ENCODE assay signal across 8 cellular contexts in genomic region chr15:31236184-31237041, GRCh38.
DNase-seq lines count a peak whose midpoint lies in the region; ATAC-seq, FAIRE-seq and TF ChIP-seq lines count a peak whose summit lies in the region.

No MANE protein-coding gene starts in this region.

- peak overlapping the region; percentile 76; the same call in 1 of the 2 replicates for H4K8ac ChIP-seq in H1 (ENCODE audit: extremely low read depth, insufficient read depth, low read length)

- no peak for FAIRE-seq in H1 (lab: Jason Lieb, UNC)

- CTCF ChIA-PET in H1 (lab: Charles Lee; ENCODE audit: partially characterized antibody) = interaction anchor here (0.5 to 1.6 kb wide), 5 partner anchors 15 to 595 kb away, joined by 3 to 5 read pairs (median 3); no protein-coding TSS in a partner anchor

- H3K9me3 Mint-ChIP-seq in mesothelial cell of epicardium = no peaks in the 10 kb centered on the region

- H3K4me3 ChIP-seq in H1 (ENCODE audit: extremely low read depth in 1 of 4, insufficient read depth in 2 of 4, low read depth in 3 of 4, low read length in 4 of 4) (no peak overlapping the region), WERI-Rb-1 (ENCODE audit: low read depth, low read length) (no peak overlapping the region)

- WGBS in H1 (ENCODE audit: extremely low coverage in 1 of 2, insufficient coverage in 1 of 2, insufficient read length in 1 of 2, insufficient replicate concordance in 2 of 2, low coverage in 1 of 2, low lambda C conversion rate in 2 of 2, missing lambda C conversion rate in 1 of 2), 2 experiments = 84% methylated on average over 19 of the region's 19 CpGs; no CpG with 5 or more reads in 1 of the 2 experiments

- peak; percentile 47 for ATAC-seq in HG02938 (IDR thresholded peaks at IDR 0.05; ENCODE audit: unreplicated experiment)
- no peak for ATAC-seq in GM19452 (IDR thresholded peaks at IDR 0.05; ENCODE audit: unreplicated experiment)

- H2BK5ac ChIP-seq in H1 (ENCODE audit: low read depth, low read length) = no peak overlapping the region

- POLR2A ChIA-PET in H1 (lab: Charles Lee; ENCODE audit: partially characterized antibody) = no interaction called here

- no peak overlapping the region for H2AK5ac ChIP-seq in H1 (ENCODE audit: low read depth, low read length)

- no peak overlapping the region for H2BK20ac ChIP-seq in H1 (ENCODE audit: low read length)

- no peak overlapping the region for H3K56ac ChIP-seq in H1 (replicated peaks; ENCODE audit: insufficient read length, low read depth, low read length)

- H2AFZ ChIP-seq in H1 (ENCODE audit: low read length) = 0 out of 2 replicates have a peak overlapping the region, but pooled peaks have one; percentile 51

- peak overlapping the region; percentile 96 for H3K27ac Mint-ChIP-seq in mesothelial cell of epicardium

- no peak overlapping the region for H3K14ac ChIP-seq in H1 (ENCODE audit: insufficient read length)

- H3K79me1 ChIP-seq in H1 (ENCODE audit: low read depth, low read length) = no peaks in the 10 kb centered on the region

- TF ChIP-seq EP300 in H1 (IDR thresholded peaks at IDR 0.05; ENCODE audit: borderline replicate concordance in 1 of 2, low read depth in 2 of 2, low read length in 2 of 2) = no peak

- H3K4me3 Mint-ChIP-seq in mesothelial cell of epicardium = peak overlapping the region; percentile 8

- no peak overlapping the region for H3K27ac ChIP-seq in H1 (ENCODE audit: low read depth, low read length)
- H3K27ac ChIP-seq in WERI-Rb-1 = no peak overlapping the region

- H3K27me3 ChIP-seq in H1 (replicated peaks in 1 of 4; ENCODE audit: control insufficient read depth in 3 of 4, extremely low read depth in 1 of 4, insufficient read depth in 3 of 4, low read length in 3 of 4) (no peaks in the 10 kb centered on the region), WERI-Rb-1 (ENCODE audit: insufficient read depth, low read depth, severe bottlenecking) (no peaks in the 10 kb centered on the region)

- H3K9me3 ChIP-seq in H1 (ENCODE audit: insufficient read depth in 2 of 2, low read depth in 1 of 2, low read length in 1 of 2) (no peaks in the 10 kb centered on the region), WERI-Rb-1 (ENCODE audit: severe bottlenecking) (no peaks in the 10 kb centered on the region)

- peaks cover 21% of the 10 kb centered on the region for H3K4me1 Mint-ChIP-seq in mesothelial cell of epicardium

- H3K23me2 ChIP-seq in H1 (ENCODE audit: low read depth, low read length) = no peaks in the 10 kb centered on the region

- H3K27me3 Mint-ChIP-seq in mesothelial cell of epicardium (ENCODE audit: low read depth) = peaks cover 13% of the 10 kb centered on the region

- peak overlapping the region; percentile 71; the same call in 1 of the 2 replicates for H3K18ac ChIP-seq in H1 (ENCODE audit: extremely low read depth, low read length)

- H2BK120ac ChIP-seq in H1 (replicated peaks; ENCODE audit: low read depth, low read length) = no peak overlapping the region

- H3K36me3 ChIP-seq in H1 (ENCODE audit: control insufficient read depth in 2 of 4, insufficient read depth in 4 of 4, low read length in 3 of 4) = no peaks in the 10 kb centered on the region
- H3K36me3 ChIP-seq in WERI-Rb-1 = no peaks in the 10 kb centered on the region

- DNase-seq in Daoy (ENCODE audit: low read depth) = peak; percentile 86
- DNase-seq in NCI-H748 treated with DMSO at 0.1 percent for 48 hours (lab: John Stamatoyannopoulos, UW) = peak; percentile 26
- no peak for DNase-seq in H1 (ENCODE audit: low read depth in 1 of 2, low spot score in 2 of 2)
- DNase-seq in mesothelial cell of epicardium (ENCODE audit: low spot score in 2 of 2, unreplicated experiment in 2 of 2) = peak in 1 of 2 experiments; percentile 54
- no peak for DNase-seq in activated CD4-positive, alpha-beta T cell treated with anti-CD3 and anti-CD28 coated beads for 4 hours
- no peak for DNase-seq in WERI-Rb-1

- H3K4ac ChIP-seq in H1 (replicated peaks; ENCODE audit: insufficient read length, low read depth, low read length) = no peak overlapping the region

- H3K36me3 Mint-ChIP-seq in mesothelial cell of epicardium = no peaks in the 10 kb centered on the region

- no peaks in the 10 kb centered on the region; a peak in 1 of 7 replicates for H3K4me1 ChIP-seq in H1 (replicated peaks in 1 of 4; ENCODE audit: control insufficient read depth in 3 of 4, insufficient read depth in 4 of 4, low read length in 3 of 4)

- H3K4me2 ChIP-seq in H1 (ENCODE audit: insufficient read depth in 1 of 2, low read depth in 2 of 2, low read length in 2 of 2) = no peak overlapping the region

- H4K5ac ChIP-seq in H1 (ENCODE audit: insufficient read length, low read depth, low read length) = no peak overlapping the region

- no peak overlapping the region for H3K9ac ChIP-seq in H1 (replicated peaks in 1 of 4; ENCODE audit: extremely low read depth in 1 of 4, low read depth in 3 of 4, low read length in 3 of 4)

- TF ChIP-seq RAD21 in H1 (IDR thresholded peaks at IDR 0.05 in 1 of 2, conservative IDR thresholded peaks at IDR 0.05 in 1 of 2; ENCODE audit: low read depth in 2 of 2, low read length in 2 of 2) = no peak

- H4K91ac ChIP-seq in H1 (replicated peaks; ENCODE audit: insufficient read length, low read length) = no peak overlapping the region

- no peak overlapping the region for H3K23ac ChIP-seq in H1 (ENCODE audit: insufficient read length)

- H3K79me2 ChIP-seq in H1 (ENCODE audit: control insufficient read depth in 1 of 2, insufficient read depth in 2 of 2, low read length in 2 of 2) = no peaks in the 10 kb centered on the region

- H4K20me1 ChIP-seq in H1 (replicated peaks in 1 of 2; ENCODE audit: control insufficient read depth in 1 of 2, insufficient read depth in 2 of 2, low read length in 2 of 2) = no peaks in the 10 kb centered on the region

- H2BK12ac ChIP-seq in H1 (ENCODE audit: low read depth, low read length) = no peak overlapping the region

- no peak for TF ChIP-seq CTCF in H1 (IDR thresholded peaks at IDR 0.05; ENCODE audit: control extremely low read depth in 1 of 3, insufficient read depth in 1 of 3, low read depth in 1 of 3, low read length in 3 of 3)
- TF ChIP-seq CTCF in mesothelial cell of epicardium (IDR thresholded peaks at IDR 0.05; ENCODE audit: unreplicated experiment) = no peak
- no peak for TF ChIP-seq CTCF in WERI-Rb-1 (IDR thresholded peaks at IDR 0.05; ENCODE audit: low read depth, low read length)

- H2BK15ac ChIP-seq in H1 (ENCODE audit: low read length) = no peak overlapping the region

- TF ChIP-seq POLR2A in H1 (IDR thresholded peaks at IDR 0.05; ENCODE audit: control extremely low read depth in 1 of 2, low read depth in 2 of 2, low read length in 2 of 2) = no peak

TF ChIP-seq in H1, 55 proteins besides CTCF, POLR2A, EP300 and RAD21:
- TF ChIP-seq GTF2F1 (IDR thresholded peaks at IDR 0.05; ENCODE audit: borderline replicate concordance, low read depth, low read length) = no peak
- TF ChIP-seq CTBP2 (IDR thresholded peaks at IDR 0.05; ENCODE audit: borderline replicate concordance, insufficient read depth, insufficient read length, low read length) = no peak
- TF ChIP-seq KDM4A (IDR thresholded peaks at IDR 0.05; ENCODE audit: low read depth, low read length, severe bottlenecking) = no peak
- TF ChIP-seq JUND (IDR thresholded peaks at IDR 0.05; ENCODE audit: low read length) = 0 out of 2 replicates have a peak, but pooled peaks have one; percentile 31
- no peak for TF ChIP-seq CHD1 (IDR thresholded peaks at IDR 0.05; ENCODE audit: low read depth, low read length)
- no peak for TF ChIP-seq TEAD4 (IDR thresholded peaks at IDR 0.05; ENCODE audit: low read depth, low read length)
- TF ChIP-seq RXRA (IDR thresholded peaks at IDR 0.05; ENCODE audit: insufficient read depth, low read depth, low read length) = no peak
- TF ChIP-seq GABPA (IDR thresholded peaks at IDR 0.05; ENCODE audit: borderline replicate concordance, insufficient read depth, low read length) = no peak

Comparison
In these comparisons a context has a peak if more than half of its experiments do, and no peak if none do; other contexts are left out.
1. DNase-seq: peak in Daoy (single experiment) and NCI-H748 treated with DMSO at 0.1 percent for 48 hours (single experiment); none in H1 (0 of 2), activated CD4-positive, alpha-beta T cell treated with anti-CD3 and anti-CD28 coated beads for 4 hours (0 of 2) and WERI-Rb-1 (single experiment).